11 cellular contexts compared by ENCODE assay signal in genomic region chr1:240093120-240093961, GRCh38. TPM values are rescaled to one million over a fixed set of nuclear protein-coding genes. Genes with fewer than 3 reads are reported as not detected.
DNase-seq lines count a peak whose midpoint lies in the region; ATAC-seq, FAIRE-seq and TF ChIP-seq lines count a peak whose summit lies in the region.
"Had no signal": no experiment of that assay in that cellular context is flagged by ENCODE, and none has a peak within 500 bp of the region (broad histone marks: within the 10 kb centered on the region; RNA-seq: fewer than 3 reads in every experiment).

No MANE protein-coding gene starts in this region.

- ATAC-seq in HG02798 (IDR thresholded peaks at IDR 0.05; ENCODE audit: poor library complexity, unreplicated experiment) = no peak

- H3K36me3 Mint-ChIP-seq in activated T-helper 2 cell treated with anti-CD3 and anti-CD28 coated beads, Interferon-gamma antibody, Interleukin-2, Interleukin-4, amounts not matched to agents 10 μg/mL and 5 μg/mL and 100 μg/mL, durations not matched to agents 14 hours and 24 hours and 36 hours (ENCODE audit: low read depth) = no peaks in the 10 kb centered on the region

- H3K4me3 Mint-ChIP-seq in activated T-helper 2 cell treated with anti-CD3 and anti-CD28 coated beads, Interferon-gamma antibody, Interleukin-2, Interleukin-4, amounts not matched to agents 10 μg/mL and 5 μg/mL and 100 μg/mL, durations not matched to agents 14 hours and 24 hours and 36 hours (ENCODE audit: low read depth) = no peak overlapping the region
- H3K4me3 Mint-ChIP-seq: activated CD8-positive, alpha-beta T cell treated with anti-CD3 and anti-CD28 coated beads for 36 hours had no signal

- no peak for FAIRE-seq in HTR-8/SVneo (lab: Jason Lieb, UNC)
- FAIRE-seq: islet of Langerhans had no signal

- peaks cover 29% of the 10 kb centered on the region for H3K27me3 Mint-ChIP-seq in activated T-helper 2 cell treated with anti-CD3 and anti-CD28 coated beads, Interferon-gamma antibody, Interleukin-2, Interleukin-4, amounts not matched to agents 10 μg/mL and 5 μg/mL and 100 μg/mL, durations not matched to agents 14 hours and 24 hours and 36 hours (ENCODE audit: low read depth)

- H3K4me1 Mint-ChIP-seq in activated T-helper 2 cell treated with anti-CD3 and anti-CD28 coated beads, Interferon-gamma antibody, Interleukin-2, Interleukin-4, amounts not matched to agents 10 μg/mL and 5 μg/mL and 100 μg/mL, durations not matched to agents 14 hours and 24 hours and 36 hours (ENCODE audit: low read depth) = peaks cover 5% of the 10 kb centered on the region

- no peaks in the 10 kb centered on the region for H3K4me1 ChIP-seq in ES-I3 (ENCODE audit: insufficient read depth, low read length)

- H3K9me3 ChIP-seq in ES-I3 (ENCODE audit: control insufficient read depth, insufficient read depth, low read length) = no peaks in the 10 kb centered on the region

- no peaks in the 10 kb centered on the region for H3K36me3 ChIP-seq in ES-I3 (ENCODE audit: insufficient read depth, low read length)

- H3K9ac ChIP-seq in ES-I3 (ENCODE audit: low read depth, low read length) = peak overlapping the region; percentile 66; the same call in 1 of the 2 replicates
- H3K9ac ChIP-seq: KMS-11 had no signal

- peak; percentile 39 for DNase-seq in NCI-H2107 treated with DMSO at 0.1 percent for 48 hours (lab: John Stamatoyannopoulos, UW; ENCODE audit: unreplicated experiment)
- no peak for DNase-seq in fibroblast of pulmonary artery (ENCODE audit: low read depth)
- DNase-seq in posterior cingulate gyrus = peak in 6 of 10 donors; percentile 12 to 86 (median 52)
- no peak for DNase-seq in HTR-8/SVneo (ENCODE audit: insufficient read length, low spot score)
- no peak for DNase-seq in activated T-helper 2 cell treated with anti-CD3 and anti-CD28 coated beads, Interferon-gamma antibody, Interleukin-2, Interleukin-4, amounts not matched to agents 10 μg/mL and 5 μg/mL and 100 μg/mL, durations not matched to agents 14 hours and 24 hours and 36 hours (ENCODE audit: low spot score)
- no peak for DNase-seq in stimulated activated CD4-positive, alpha-beta T cell treated with anti-CD3 and anti-CD28 coated beads, Interleukin-4, amount 100 ng/mL, for 4 hours
- DNase-seq: activated CD8-positive, alpha-beta T cell treated with anti-CD3 and anti-CD28 coated beads for 36 hours had no signal

- H3K27ac Mint-ChIP-seq in activated T-helper 2 cell treated with anti-CD3 and anti-CD28 coated beads, Interferon-gamma antibody, Interleukin-2, Interleukin-4, amounts not matched to agents 10 μg/mL and 5 μg/mL and 100 μg/mL, durations not matched to agents 14 hours and 24 hours and 36 hours = no peak overlapping the region
- H3K27ac Mint-ChIP-seq: activated CD8-positive, alpha-beta T cell treated with anti-CD3 and anti-CD28 coated beads for 36 hours had no signal

- peak overlapping the region; percentile 31 for H3K4me3 ChIP-seq in fibroblast of pulmonary artery (replicated peaks; ENCODE audit: low read depth, low read length)

- TF ChIP-seq CTCF in fibroblast of pulmonary artery (IDR thresholded peaks at IDR 0.05; ENCODE audit: low read length, missing control alignments) = no peak

- H3K9me3 Mint-ChIP-seq in activated T-helper 2 cell treated with anti-CD3 and anti-CD28 coated beads, Interferon-gamma antibody, Interleukin-2, Interleukin-4, amounts not matched to agents 10 μg/mL and 5 μg/mL and 100 μg/mL, durations not matched to agents 14 hours and 24 hours and 36 hours = no peaks in the 10 kb centered on the region
- H3K9me3 Mint-ChIP-seq: activated CD8-positive, alpha-beta T cell treated with anti-CD3 and anti-CD28 coated beads for 36 hours had no signal

- intact Hi-C loops in posterior cingulate gyrus (cut with DNase I) = loop anchor here (10.0 kb wide), 1 partner anchor 51 kb away; no protein-coding TSS in a partner anchor
- intact Hi-C loops in activated T-helper 2 cell treated with anti-CD3 and anti-CD28 coated beads, Interferon-gamma antibody, Interleukin-2, Interleukin-4, amounts not matched to agents 10 μg/mL and 5 μg/mL and 100 μg/mL, durations not matched to agents 14 hours and 24 hours and 36 hours (cut with micrococcal nuclease) = no loop called here

RNA-seq across cellular contexts. Expression of gene FMN2, which starts 1.7 kb away (rescaled TPM):
- total RNA-seq in activated T-helper 2 cell treated with anti-CD3 and anti-CD28 coated beads, Interferon-gamma antibody, Interleukin-2, Interleukin-4, amounts not matched to agents 10 μg/mL and 5 μg/mL and 100 μg/mL, durations not matched to agents 14 hours and 24 hours and 36 hours = not detected in 2 replicates
- total RNA-seq: activated CD8-positive, alpha-beta T cell treated with anti-CD3 and anti-CD28 coated beads for 36 hours had no signal

Comparison
In these comparisons a context has a peak if more than half of its experiments do, and no peak if none do; other contexts are left out.
1. DNase-seq: peak in NCI-H2107 treated with DMSO at 0.1 percent for 48 hours (single experiment) and posterior cingulate gyrus (6 of 10); none in fibroblast of pulmonary artery (single experiment), HTR-8/SVneo (single experiment), activated T-helper 2 cell treated with anti-CD3 and anti-CD28 coated beads, Interferon-gamma antibody, Interleukin-2, Interleukin-4, amounts not matched to agents 10 μg/mL and 5 μg/mL and 100 μg/mL, durations not matched to agents 14 hours and 24 hours and 36 hours (single experiment) and stimulated activated CD4-positive, alpha-beta T cell treated with anti-CD3 and anti-CD28 coated beads, Interleukin-4, amount 100 ng/mL, for 4 hours (0 of 2).